In genomic region chr10:119726291-119727261, GRCh38 we compare ENCODE assay signal across 8 cellular contexts. TPM values are rescaled to one million over a fixed set of nuclear protein-coding genes. Genes with fewer than 3 reads are reported as not detected.
A peak's percentile ranks its signal among the peaks of the same experiment; 100 is the strongest.
DNase-seq lines count a peak whose midpoint lies in the region; ATAC-seq and TF ChIP-seq lines count a peak whose summit lies in the region.

No MANE protein-coding gene starts in this region.

- H3K27me3 Mint-ChIP-seq in T-helper 1 cell treated with Interleukin-12 subunit alpha and Interleukin-12 subunit beta and Interleukin-4 antibody, amounts not matched to agents 30 μg/mL and 1 μg/mL, for 36 hours (ENCODE audit: low read depth) = peaks cover 4% of the 10 kb centered on the region
- peaks cover 7% of the 10 kb centered on the region for H3K27me3 Mint-ChIP-seq in endothelial cell (ENCODE audit: unreplicated experiment)

- DNase-seq in heart left ventricle (peak in 4 of 5 donors; percentile 42 to 59 (median 54)), Right ventricle myocardium inferior (ENCODE audit: missing footprints) (no peak), endothelial cell (ENCODE audit: low spot score) (peak; percentile 62), GM13976 (ENCODE audit: low spot score) (no peak)

- WGBS in heart left ventricle, 4 donors = 12 to 44% (median 17%) methylated on average over 15 to 57 of the region's 57 CpGs

- H3F3A ChIP-seq in neural cell (ENCODE audit: insufficient read depth, low read length, poor library complexity, severe bottlenecking) = no peaks in the 10 kb centered on the region

- H3K9me3 ChIP-seq in heart left ventricle (no peaks in the 10 kb centered on the region), neural cell (ENCODE audit: low read length) (no peaks in the 10 kb centered on the region)

- H3K4me1 Mint-ChIP-seq in T-helper 1 cell treated with Interleukin-12 subunit alpha and Interleukin-12 subunit beta and Interleukin-4 antibody, amounts not matched to agents 30 μg/mL and 1 μg/mL, for 36 hours (ENCODE audit: low read depth) = peaks cover 27% of the 10 kb centered on the region
- peaks cover 41% of the 10 kb centered on the region for H3K4me1 Mint-ChIP-seq in endothelial cell (ENCODE audit: unreplicated experiment)

- H3K36me3 Mint-ChIP-seq in T-helper 1 cell treated with Interleukin-12 subunit alpha and Interleukin-12 subunit beta and Interleukin-4 antibody, amounts not matched to agents 30 μg/mL and 1 μg/mL, for 36 hours (ENCODE audit: low read depth) = peaks cover 2% of the 10 kb centered on the region
- H3K36me3 Mint-ChIP-seq in endothelial cell (ENCODE audit: low read depth, unreplicated experiment) = peaks cover 11% of the 10 kb centered on the region

- peaks cover 27% of the 10 kb centered on the region for H3K79me2 ChIP-seq in neural cell (replicated peaks; ENCODE audit: insufficient read depth, low read length)

- H3K36me3 ChIP-seq in heart left ventricle (peaks cover 0 to 4% (median 0%) of the 10 kb centered on the region in 9 donors), neural cell (ENCODE audit: insufficient read depth, low read length) (no peaks in the 10 kb centered on the region)

- ATAC-seq in heart left ventricle (peak in 1 of 4 donors; percentile 1), Right ventricle myocardium inferior (no peak), GM21423 (IDR thresholded peaks at IDR 0.05; ENCODE audit: unreplicated experiment) (no peak), GM21381 (IDR thresholded peaks at IDR 0.05; ENCODE audit: unreplicated experiment) (no peak)

- peaks cover 0 to 39% (median 23%) of the 10 kb centered on the region in 12 donors for H3K4me1 ChIP-seq in heart left ventricle

- in situ Hi-C loops in GM13976 (cut with MboI; ENCODE audit: low sequenced_read_pairs, unreplicated experiment) = loop anchor here (5.0 kb wide), 1 partner anchor 34 kb away; no protein-coding TSS in a partner anchor

- TF ChIP-seq POLR2A in heart left ventricle (IDR thresholded peaks at IDR 0.05) = no peak

- no peak for TF ChIP-seq RAD21 in neural cell (conservative IDR thresholded peaks at IDR 0.05)

- H3K4me2 ChIP-seq in neural cell (ENCODE audit: low read length) = peak overlapping the region; percentile 80

- peak overlapping the region; percentile 92 for H3K4me3 Mint-ChIP-seq in T-helper 1 cell treated with Interleukin-12 subunit alpha and Interleukin-12 subunit beta and Interleukin-4 antibody, amounts not matched to agents 30 μg/mL and 1 μg/mL, for 36 hours
- H3K4me3 Mint-ChIP-seq in endothelial cell (ENCODE audit: unreplicated experiment) = peak overlapping the region; percentile 97

- no peaks in the 10 kb centered on the region for H3K9me3 Mint-ChIP-seq in T-helper 1 cell treated with Interleukin-12 subunit alpha and Interleukin-12 subunit beta and Interleukin-4 antibody, amounts not matched to agents 30 μg/mL and 1 μg/mL, for 36 hours
- H3K9me3 Mint-ChIP-seq in endothelial cell (ENCODE audit: unreplicated experiment) = no peaks in the 10 kb centered on the region

- TF ChIP-seq EP300 in neural cell (conservative IDR thresholded peaks at IDR 0.05; ENCODE audit: poor library complexity, severe bottlenecking) = no peak

- peak overlapping the region; percentile 87 for H3K9ac ChIP-seq in neural cell (ENCODE audit: low read length)

- intact Hi-C loops in heart left ventricle (cut with DNase I) (loop anchor here in 7 of 10 donors (5.0 to 10.0 kb wide), 5 partner anchors 39 to 146 kb away; partner anchors contain the start of genes TIAL1 (in 2 of the 7), BAG3 (in 1 of the 7) and MCMBP (in 1 of the 7)), Right ventricle myocardium inferior (cut with DNase I) (loop anchor here (2.0 to 5.0 kb wide), 2 partner anchors 129 to 146 kb away; partner anchors contain the start of genes MCMBP and TIAL1)

- peak overlapping the region; percentile 40 for H2AFZ ChIP-seq in neural cell (ENCODE audit: low read depth, low read length)

- peak overlapping the region; percentile 74 for H3K27ac Mint-ChIP-seq in T-helper 1 cell treated with Interleukin-12 subunit alpha and Interleukin-12 subunit beta and Interleukin-4 antibody, amounts not matched to agents 30 μg/mL and 1 μg/mL, for 36 hours
- peak overlapping the region; percentile 36 for H3K27ac Mint-ChIP-seq in endothelial cell (ENCODE audit: unreplicated experiment)

- peak overlapping the region; percentile 67 to 98 (median 82) for H3K4me3 ChIP-seq in heart left ventricle
- peak overlapping the region; percentile 76 for H3K4me3 ChIP-seq in neural cell (ENCODE audit: low read length)

- no peaks in the 10 kb centered on the region for H3K27me3 ChIP-seq in heart left ventricle
- no peaks in the 10 kb centered on the region for H3K27me3 ChIP-seq in neural cell (ENCODE audit: insufficient read depth, low read depth, low read length)

- TF ChIP-seq CTCF in heart left ventricle (IDR thresholded peaks at IDR 0.05) (peak in 1 of 12 donors; percentile 3), endothelial cell (IDR thresholded peaks at IDR 0.05; ENCODE audit: unreplicated experiment) (no peak), neural cell (IDR thresholded peaks at IDR 0.05; ENCODE audit: poor library complexity, severe bottlenecking) (peak; percentile 4), GM13976 (IDR thresholded peaks at IDR 0.05; ENCODE audit: borderline replicate concordance, control extremely low read depth, extremely low read depth, insufficient read depth, missing control alignments) (no peak)

- no peaks in the 10 kb centered on the region for H4K20me1 ChIP-seq in neural cell (ENCODE audit: insufficient read depth)

- H3K27ac ChIP-seq in heart left ventricle (peak overlapping the region; percentile 20 to 99 (median 92)), neural cell (ENCODE audit: low read length) (peak overlapping the region; percentile 81)

- H3K9me2 ChIP-seq in neural cell (ENCODE audit: insufficient read depth, low read length) = no peaks in the 10 kb centered on the region

TF ChIP-seq in neural cell, 6 proteins besides CTCF, POLR2A, EP300 and RAD21:
- TF ChIP-seq EZH2 (IDR thresholded peaks at IDR 0.05; ENCODE audit: borderline replicate concordance, insufficient read depth, low read length, poor library complexity, severe bottlenecking) (no peak), SMC3 (conservative IDR thresholded peaks at IDR 0.05; ENCODE audit: poor library complexity) (no peak), TAF1 (IDR thresholded peaks at IDR 0.05; ENCODE audit: low read depth) (no peak), POLR2AphosphoS5 (IDR thresholded peaks at IDR 0.05) (no peak), MXI1 (conservative IDR thresholded peaks at IDR 0.05; ENCODE audit: poor library complexity, severe bottlenecking) (no peak)
- TF ChIP-seq, protein P1, sequence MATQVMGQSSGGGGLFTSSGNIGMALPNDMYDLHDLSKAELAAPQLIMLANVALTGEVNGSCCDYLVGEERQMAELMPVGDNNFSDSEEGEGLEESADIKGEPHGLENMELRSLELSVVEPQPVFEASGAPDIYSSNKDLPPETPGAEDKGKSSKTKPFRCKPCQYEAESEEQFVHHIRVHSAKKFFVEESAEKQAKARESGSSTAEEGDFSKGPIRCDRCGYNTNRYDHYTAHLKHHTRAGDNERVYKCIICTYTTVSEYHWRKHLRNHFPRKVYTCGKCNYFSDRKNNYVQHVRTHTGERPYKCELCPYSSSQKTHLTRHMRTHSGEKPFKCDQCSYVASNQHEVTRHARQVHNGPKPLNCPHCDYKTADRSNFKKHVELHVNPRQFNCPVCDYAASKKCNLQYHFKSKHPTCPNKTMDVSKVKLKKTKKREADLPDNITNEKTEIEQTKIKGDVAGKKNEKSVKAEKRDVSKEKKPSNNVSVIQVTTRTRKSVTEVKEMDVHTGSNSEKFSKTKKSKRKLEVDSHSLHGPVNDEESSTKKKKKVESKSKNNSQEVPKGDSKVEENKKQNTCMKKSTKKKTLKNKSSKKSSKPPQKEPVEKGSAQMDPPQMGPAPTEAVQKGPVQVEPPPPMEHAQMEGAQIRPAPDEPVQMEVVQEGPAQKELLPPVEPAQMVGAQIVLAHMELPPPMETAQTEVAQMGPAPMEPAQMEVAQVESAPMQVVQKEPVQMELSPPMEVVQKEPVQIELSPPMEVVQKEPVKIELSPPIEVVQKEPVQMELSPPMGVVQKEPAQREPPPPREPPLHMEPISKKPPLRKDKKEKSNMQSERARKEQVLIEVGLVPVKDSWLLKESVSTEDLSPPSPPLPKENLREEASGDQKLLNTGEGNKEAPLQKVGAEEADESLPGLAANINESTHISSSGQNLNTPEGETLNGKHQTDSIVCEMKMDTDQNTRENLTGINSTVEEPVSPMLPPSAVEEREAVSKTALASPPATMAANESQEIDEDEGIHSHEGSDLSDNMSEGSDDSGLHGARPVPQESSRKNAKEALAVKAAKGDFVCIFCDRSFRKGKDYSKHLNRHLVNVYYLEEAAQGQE (IDR thresholded peaks at IDR 0.05; ENCODE audit: borderline replicate concordance) = no peak

RNA-seq across cellular contexts. Expression of gene INPP5F, which starts 0.7 kb away (rescaled TPM):
- 1 to 10 TPM; 3.9 to 9.9 (median 6.6) TPM for total RNA-seq in heart left ventricle
- polyA plus RNA-seq in heart left ventricle = 1 to 10 TPM; 3.0 to 5.4 TPM
- total RNA-seq in Right ventricle myocardium inferior = 4.0 TPM
- 45.7 TPM for total RNA-seq in endothelial cell (ENCODE audit: unreplicated experiment)
- 103 and 114 TPM in 2 replicates for polyA plus RNA-seq in neural cell
- 99.1 and 110 TPM in 2 replicates for polyA minus RNA-seq in neural cell

Comparison
In these comparisons a context has a peak if more than half of its experiments do, and no peak if none do; other contexts are left out.
1. DNase-seq: peak in heart left ventricle (4 of 5) and endothelial cell (single experiment); none in Right ventricle myocardium inferior (single experiment) and GM13976 (single experiment).